1 cellular context compared by ENCODE assay signal in the genomic region with DNA sequence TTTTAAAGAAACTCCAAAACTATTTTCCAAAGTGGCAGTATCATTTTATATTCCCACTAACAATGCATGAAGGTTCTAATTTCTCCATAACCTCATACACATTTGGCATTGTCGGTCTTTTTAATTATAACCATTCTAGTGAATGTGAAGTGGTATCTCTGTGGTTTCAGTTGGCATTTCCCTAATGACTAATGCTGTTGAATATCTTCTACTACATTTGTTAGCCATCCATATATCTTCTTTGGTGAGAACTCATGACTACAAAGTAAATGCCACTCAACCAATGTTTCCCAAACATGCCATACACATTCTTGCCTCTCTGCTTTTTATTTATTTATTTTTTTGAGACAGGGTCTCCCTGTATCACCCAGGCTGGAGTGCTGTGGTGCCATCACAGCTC.
TF ChIP-seq lines count a peak whose summit lies in the region.

No MANE protein-coding gene starts in this region.

TF ChIP-seq in GM12878, 131 proteins besides CTCF, POLR2A, EP300 and RAD21 (continued from another document):
- TF ChIP-seq, protein P1, sequence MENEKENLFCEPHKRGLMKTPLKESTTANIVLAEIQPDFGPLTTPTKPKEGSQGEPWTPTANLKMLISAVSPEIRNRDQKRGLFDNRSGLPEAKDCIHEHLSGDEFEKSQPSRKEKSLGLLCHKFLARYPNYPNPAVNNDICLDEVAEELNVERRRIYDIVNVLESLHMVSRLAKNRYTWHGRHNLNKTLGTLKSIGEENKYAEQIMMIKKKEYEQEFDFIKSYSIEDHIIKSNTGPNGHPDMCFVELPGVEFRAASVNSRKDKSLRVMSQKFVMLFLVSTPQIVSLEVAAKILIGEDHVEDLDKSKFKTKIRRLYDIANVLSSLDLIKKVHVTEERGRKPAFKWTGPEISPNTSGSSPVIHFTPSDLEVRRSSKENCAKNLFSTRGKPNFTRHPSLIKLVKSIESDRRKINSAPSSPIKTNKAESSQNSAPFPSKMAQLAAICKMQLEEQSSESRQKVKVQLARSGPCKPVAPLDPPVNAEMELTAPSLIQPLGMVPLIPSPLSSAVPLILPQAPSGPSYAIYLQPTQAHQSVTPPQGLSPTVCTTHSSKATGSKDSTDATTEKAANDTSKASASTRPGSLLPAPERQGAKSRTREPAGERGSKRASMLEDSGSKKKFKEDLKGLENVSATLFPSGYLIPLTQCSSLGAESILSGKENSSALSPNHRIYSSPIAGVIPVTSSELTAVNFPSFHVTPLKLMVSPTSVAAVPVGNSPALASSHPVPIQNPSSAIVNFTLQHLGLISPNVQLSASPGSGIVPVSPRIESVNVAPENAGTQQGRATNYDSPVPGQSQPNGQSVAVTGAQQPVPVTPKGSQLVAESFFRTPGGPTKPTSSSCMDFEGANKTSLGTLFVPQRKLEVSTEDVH (IDR thresholded peaks at IDR 0.05; ENCODE audit: low read depth, partially characterized antibody) = no peak
- TF ChIP-seq ZZZ3 (IDR thresholded peaks at IDR 0.05; ENCODE audit: control insufficient read depth, insufficient read length, low read depth) = no peak
- TF ChIP-seq GABPA (IDR thresholded peaks at IDR 0.05; ENCODE audit: low read depth) = no peak
- TF ChIP-seq SMARCA5 (IDR thresholded peaks at IDR 0.05) = no peak
- TF ChIP-seq SMAD1 (IDR thresholded peaks at IDR 0.05; ENCODE audit: low read depth, partially characterized antibody) = no peak
- no peak for TF ChIP-seq HDGF (IDR thresholded peaks at IDR 0.05)
- TF ChIP-seq JUNB (IDR thresholded peaks at IDR 0.05) = no peak
- TF ChIP-seq, protein P2, sequence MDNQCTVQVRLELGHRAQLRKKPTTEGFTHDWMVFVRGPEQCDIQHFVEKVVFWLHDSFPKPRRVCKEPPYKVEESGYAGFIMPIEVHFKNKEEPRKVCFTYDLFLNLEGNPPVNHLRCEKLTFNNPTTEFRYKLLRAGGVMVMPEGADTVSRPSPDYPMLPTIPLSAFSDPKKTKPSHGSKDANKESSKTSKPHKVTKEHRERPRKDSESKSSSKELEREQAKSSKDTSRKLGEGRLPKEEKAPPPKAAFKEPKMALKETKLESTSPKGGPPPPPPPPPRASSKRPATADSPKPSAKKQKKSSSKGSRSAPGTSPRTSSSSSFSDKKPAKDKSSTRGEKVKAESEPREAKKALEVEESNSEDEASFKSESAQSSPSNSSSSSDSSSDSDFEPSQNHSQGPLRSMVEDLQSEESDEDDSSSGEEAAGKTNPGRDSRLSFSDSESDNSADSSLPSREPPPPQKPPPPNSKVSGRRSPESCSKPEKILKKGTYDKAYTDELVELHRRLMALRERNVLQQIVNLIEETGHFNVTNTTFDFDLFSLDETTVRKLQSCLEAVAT (IDR thresholded peaks at IDR 0.05) = no peak
- no peak for TF ChIP-seq EGR1 (IDR thresholded peaks at IDR 0.05; ENCODE audit: borderline replicate concordance in 1 of 2, low read depth in 2 of 2, low read length in 2 of 2)
